Comparison of ENCODE assay signal across 23 cellular contexts in genomic region chr3:27614592-27614991, GRCh38.
"Had no signal": no experiment of that assay in that cellular context is flagged by ENCODE, and none has a peak within 500 bp of the region (broad histone marks: within the 10 kb centered on the region; RNA-seq: fewer than 3 reads in every experiment).

No MANE protein-coding gene starts in this region.

- ATAC-seq: activated CD4-positive, CD25-positive, alpha-beta regulatory T cell treated with anti-CD3 and anti-CD28 coated beads, Interleukin-2, amount 50 U/mL, for 24 hours; activated CD8-positive, alpha-beta memory T cell treated with anti-CD3 and anti-CD28 coated beads, Interleukin-2, amount 10 ng/mL, durations not matched to agents 7 days and 5 days; activated CD8-positive, alpha-beta T cell treated with anti-CD3 and anti-CD28 coated beads for 36 hours; gastroesophageal sphincter; left ventricle myocardium superior; natural killer cell treated with Interleukin-12 subunit alpha and Interleukin-12 subunit beta and Interleukin-15 and Interleukin-18, amount 100 ng/mL, for 72 hours; psoas muscle; stimulated activated naive CD8-positive, alpha-beta T cell treated with anti-CD3 and anti-CD28 coated beads, Interleukin-15, Interleukin-2, amounts not matched to agents 100 U/mL and 50 U/mL, for 24 hours had no signal

- H3K4me3 ChIP-seq: gastroesophageal sphincter, pancreas, psoas muscle, right atrium auricular region, spleen, thyroid gland had no signal

- H3K27me3 ChIP-seq: brain microvascular endothelial cell, gastroesophageal sphincter, pancreas, right atrium auricular region, spleen, thyroid gland had no signal

- H3K27ac Mint-ChIP-seq: activated CD4-positive, alpha-beta T cell treated with anti-CD3 and anti-CD28 coated beads, Interleukin-2, amount 10 ng/mL, durations not matched to agents 7 days and 5 days; activated CD8-positive, alpha-beta memory T cell treated with anti-CD3 and anti-CD28 coated beads, Interleukin-2, amount 10 ng/mL, durations not matched to agents 7 days and 5 days; activated CD8-positive, alpha-beta T cell treated with anti-CD3 and anti-CD28 coated beads for 36 hours; activated T-helper 1 cell treated with anti-CD3 and anti-CD28 coated beads, Interleukin-12 subunit alpha, Interleukin-12 subunit beta, Interleukin-2, Interleukin-4 antibody, amounts not matched to agents 30 ng/mL and 10 ng/mL and 1 ng/mL, durations not matched to agents 14 hours and 24 hours and 36 hours; natural killer cell treated with Interleukin-12 subunit alpha and Interleukin-12 subunit beta and Interleukin-15 and Interleukin-18, amount 100 ng/mL, for 72 hours had no signal

- H3K27me3 Mint-ChIP-seq: activated CD4-positive, alpha-beta T cell treated with anti-CD3 and anti-CD28 coated beads, Interleukin-2, amount 10 ng/mL, durations not matched to agents 7 days and 5 days; activated CD8-positive, alpha-beta memory T cell treated with anti-CD3 and anti-CD28 coated beads, Interleukin-2, amount 10 ng/mL, durations not matched to agents 7 days and 5 days; activated CD8-positive, alpha-beta T cell treated with anti-CD3 and anti-CD28 coated beads for 36 hours; natural killer cell treated with Interleukin-12 subunit alpha and Interleukin-12 subunit beta and Interleukin-15 and Interleukin-18, amount 100 ng/mL, for 72 hours had no signal

- H3K36me3 ChIP-seq: brain microvascular endothelial cell, gastroesophageal sphincter, pancreas, right atrium auricular region, spleen, thyroid gland had no signal

- DNase-seq: activated CD4-positive, alpha-beta T cell treated with anti-CD3 and anti-CD28 coated beads, Interleukin-2, amount 10 ng/mL, durations not matched to agents 7 days and 5 days; activated CD8-positive, alpha-beta memory T cell treated with anti-CD3 and anti-CD28 coated beads, Interleukin-2, amount 10 ng/mL, durations not matched to agents 7 days and 5 days; activated CD8-positive, alpha-beta T cell treated with anti-CD3 and anti-CD28 coated beads for 36 hours; activated gamma-delta T cell; activated naive CD4-positive, alpha-beta T cell treated with anti-CD3 and anti-CD28 coated beads, Interleukin-2, amount 50 U/mL, for 16 hours; anterior cingulate cortex; brain microvascular endothelial cell; caudate nucleus; head of caudate nucleus; left ventricle myocardium superior; pancreas; psoas muscle; spleen; stimulated activated CD4-positive, alpha-beta T cell treated with anti-CD3 and anti-CD28 coated beads, Interleukin-4, amount 100 ng/mL, for 1 hour; stimulated activated naive CD8-positive, alpha-beta T cell treated with anti-CD3 and anti-CD28 coated beads, Interleukin-15, Interleukin-2, amounts not matched to agents 100 U/mL and 50 U/mL, for 24 hours; thyroid gland had no signal

- H3K27ac ChIP-seq: epithelial cell of prostate, gastroesophageal sphincter, pancreas, psoas muscle, spleen, thyroid gland had no signal

- H3K4me1 Mint-ChIP-seq: activated CD4-positive, alpha-beta T cell treated with anti-CD3 and anti-CD28 coated beads, Interleukin-2, amount 10 ng/mL, durations not matched to agents 7 days and 5 days; activated CD8-positive, alpha-beta memory T cell treated with anti-CD3 and anti-CD28 coated beads, Interleukin-2, amount 10 ng/mL, durations not matched to agents 7 days and 5 days had no signal

- H3K4me1 ChIP-seq: gastroesophageal sphincter, pancreas, psoas muscle, right atrium auricular region, spleen, thyroid gland had no signal

- H3K4me3 Mint-ChIP-seq: activated CD4-positive, alpha-beta T cell treated with anti-CD3 and anti-CD28 coated beads, Interleukin-2, amount 10 ng/mL, durations not matched to agents 7 days and 5 days; activated CD8-positive, alpha-beta memory T cell treated with anti-CD3 and anti-CD28 coated beads, Interleukin-2, amount 10 ng/mL, durations not matched to agents 7 days and 5 days; activated CD8-positive, alpha-beta T cell treated with anti-CD3 and anti-CD28 coated beads for 36 hours; activated T-helper 1 cell treated with anti-CD3 and anti-CD28 coated beads, Interleukin-12 subunit alpha, Interleukin-12 subunit beta, Interleukin-2, Interleukin-4 antibody, amounts not matched to agents 30 ng/mL and 10 ng/mL and 1 ng/mL, durations not matched to agents 14 hours and 24 hours and 36 hours; natural killer cell treated with Interleukin-12 subunit alpha and Interleukin-12 subunit beta and Interleukin-15 and Interleukin-18, amount 100 ng/mL, for 72 hours had no signal

- H3K9me3 ChIP-seq: thyroid gland had no signal

- FAIRE-seq: islet of Langerhans, pancreas had no signal
